In the genomic region with DNA sequence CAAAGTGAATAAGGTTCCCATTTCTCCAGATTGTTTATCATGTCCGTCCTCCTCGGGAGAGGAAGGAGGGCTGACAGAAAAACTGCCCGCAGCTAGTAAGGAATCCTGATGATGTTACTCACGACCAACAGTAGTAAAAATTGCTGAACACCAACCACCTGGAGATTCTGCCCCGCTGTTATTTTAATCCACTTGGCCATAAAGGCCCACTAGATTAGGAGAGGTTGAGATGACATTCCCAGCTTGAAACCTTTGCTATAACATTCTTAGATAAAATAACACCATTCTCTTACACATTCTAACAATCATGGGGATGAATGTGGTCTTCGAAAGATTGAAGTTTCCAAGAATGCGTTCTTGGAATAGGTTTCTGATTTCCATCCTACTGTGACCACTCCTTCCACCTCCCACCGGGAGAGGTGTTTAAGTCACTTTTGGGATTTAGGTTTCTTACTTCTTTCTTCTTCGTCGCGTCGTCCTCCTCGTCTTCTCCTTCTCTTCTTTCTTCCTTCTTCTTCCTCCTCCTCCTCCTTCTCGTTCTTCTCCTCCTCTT, we compare ENCODE assay signal across 8 cellular contexts. TPM values are rescaled to one million over a fixed set of nuclear protein-coding genes. Genes with fewer than 3 reads are reported as not detected.
DNase-seq lines count a peak whose midpoint lies in the region; ATAC-seq and TF ChIP-seq lines count a peak whose summit lies in the region.

No MANE protein-coding gene starts in this region.

- CTCF ChIA-PET in CD8-positive, alpha-beta T cell (lab: Charles Lee): no interaction called here

- H3K27ac ChIP-seq in CD8-positive, alpha-beta T cell (ENCODE audit: low read depth, low read length): no peak overlapping the region

- no peak overlapping the region for H3K27ac Mint-ChIP-seq in CD8-positive, alpha-beta T cell
- peak overlapping the region; percentile 63 for H3K27ac Mint-ChIP-seq in osteocyte (ENCODE audit: unreplicated experiment)

- H3K36me3 ChIP-seq in CD8-positive, alpha-beta T cell (ENCODE audit: insufficient read depth, low read length): no peaks in the 10 kb centered on the region
- H3K36me3 ChIP-seq in NT2/D1 (ENCODE audit: insufficient read depth, insufficient read length, low read length): peaks cover 12% of the 10 kb centered on the region

- peak overlapping the region; percentile 91 for H3K4me3 Mint-ChIP-seq in CD8-positive, alpha-beta T cell
- H3K4me3 Mint-ChIP-seq in osteocyte (ENCODE audit: unreplicated experiment): peak overlapping the region; percentile 88

- intact Hi-C loops in CD8-positive, alpha-beta T cell (cut with DNase I, micrococcal nuclease): loop anchor here (2.0 to 10.0 kb wide), 4 partner anchors 36 to 593 kb away; no protein-coding TSS in a partner anchor

- H3K4me1 ChIP-seq in CD8-positive, alpha-beta T cell (ENCODE audit: insufficient read depth, low read length): peaks cover 10% of the 10 kb centered on the region
- peaks cover 11% of the 10 kb centered on the region for H3K4me1 ChIP-seq in NT2/D1 (ENCODE audit: insufficient read depth, insufficient read length)

- no peak for ATAC-seq in CD8-positive, alpha-beta T cell
- ATAC-seq in HG03442 (IDR thresholded peaks at IDR 0.05; ENCODE audit: unreplicated experiment) (no peak), HG02870 (IDR thresholded peaks at IDR 0.05; ENCODE audit: unreplicated experiment) (no peak)

- H3K9me3 ChIP-seq in CD8-positive, alpha-beta T cell (ENCODE audit: low read length): no peaks in the 10 kb centered on the region
- H3K9me3 ChIP-seq in NT2/D1 (ENCODE audit: insufficient read depth, low read length): no peaks in the 10 kb centered on the region

- H3K4me1 Mint-ChIP-seq in CD8-positive, alpha-beta T cell (ENCODE audit: low read depth): peaks cover 23% of the 10 kb centered on the region
- peaks cover 30% of the 10 kb centered on the region for H3K4me1 Mint-ChIP-seq in osteocyte (ENCODE audit: unreplicated experiment)

- POLR2A ChIA-PET in CD8-positive, alpha-beta T cell (lab: Charles Lee): interaction anchor here (1.2 kb wide), 1 partner anchor 72 kb away, joined by 3 read pairs; no protein-coding TSS in a partner anchor

- no peak for TF ChIP-seq CTCF in CD8-positive, alpha-beta T cell (IDR thresholded peaks at IDR 0.05)
- TF ChIP-seq CTCF in epithelial cell of proximal tubule (conservative IDR thresholded peaks at IDR 0.05; ENCODE audit: low read depth, low read length): no peak
- TF ChIP-seq CTCF in osteocyte (IDR thresholded peaks at IDR 0.05): no peak

- no peaks in the 10 kb centered on the region for H3K9me3 Mint-ChIP-seq in CD8-positive, alpha-beta T cell
- H3K9me3 Mint-ChIP-seq in osteocyte (ENCODE audit: unreplicated experiment): no peaks in the 10 kb centered on the region

- peak overlapping the region; percentile 65 for H3K4me3 ChIP-seq in CD8-positive, alpha-beta T cell (ENCODE audit: low read depth, low read length)
- H3K4me3 ChIP-seq in NT2/D1 (ENCODE audit: insufficient read length, low read depth) (peak overlapping the region; percentile 98), epithelial cell of proximal tubule (ENCODE audit: low read depth, low read length) (peak overlapping the region; percentile 74)

- no peaks in the 10 kb centered on the region for H3K27me3 ChIP-seq in CD8-positive, alpha-beta T cell (ENCODE audit: insufficient read depth, low read length)
- peaks cover 28% of the 10 kb centered on the region for H3K27me3 ChIP-seq in NT2/D1 (ENCODE audit: insufficient read depth, insufficient read length)

- H3K36me3 Mint-ChIP-seq in CD8-positive, alpha-beta T cell: peaks cover 4% of the 10 kb centered on the region
- no peaks in the 10 kb centered on the region for H3K36me3 Mint-ChIP-seq in osteocyte (ENCODE audit: unreplicated experiment)

- peaks cover 31% of the 10 kb centered on the region for H3K27me3 Mint-ChIP-seq in CD8-positive, alpha-beta T cell (ENCODE audit: low read depth)
- H3K27me3 Mint-ChIP-seq in osteocyte (ENCODE audit: unreplicated experiment): peaks cover 15% of the 10 kb centered on the region

- no peak for DNase-seq in CD8-positive, alpha-beta T cell
- no peak for DNase-seq in NT2/D1 (ENCODE audit: low read depth, low spot score)
- DNase-seq in epithelial cell of proximal tubule (ENCODE audit: low read depth): no peak
- DNase-seq in osteocyte (ENCODE audit: extremely low spot score, unreplicated experiment): no peak
- no peak for DNase-seq in DMS153 (lab: John Stamatoyannopoulos, UW)
- no peak for DNase-seq in pons (ENCODE audit: low spot score)

- peak overlapping the region; percentile 99 for H3K9ac ChIP-seq in NT2/D1 (ENCODE audit: insufficient read length, low read depth)

RNA-seq across cellular contexts. Expression of a gene that starts 1.9 kb away (rescaled TPM):
- total RNA-seq in CD8-positive, alpha-beta T cell: 1 to 10 TPM; 3.4 TPM
- total RNA-seq in epithelial cell of proximal tubule (5.9 and 6.7 TPM in 2 replicates), osteocyte (5.5 TPM in 2 replicates)
